1 cellular context compared by ENCODE assay signal in genomic region chr2:102005989-102006885, GRCh38.
A peak's percentile ranks its signal among the peaks of the same experiment; 100 is the strongest.
TF ChIP-seq lines count a peak whose summit lies in the region.

No MANE protein-coding gene starts in this region.

TF ChIP-seq in HepG2, 621 proteins besides CTCF, POLR2A, EP300 and RAD21 (continued from another document and continues in another):
- no peak for TF ChIP-seq AHDC1 (CRISPR knock-in tag; IDR thresholded peaks at IDR 0.05; ENCODE audit: borderline replicate concordance)
- no peak for TF ChIP-seq MAF1 (CRISPR knock-in tag; IDR thresholded peaks at IDR 0.05; ENCODE audit: borderline replicate concordance)
- TF ChIP-seq ZNF589 (CRISPR knock-in tag; conservative IDR thresholded peaks at IDR 0.05) = 0 out of 2 replicates have a peak, but pooled peaks have one; percentile 31
- TF ChIP-seq AFF4 (CRISPR knock-in tag; IDR thresholded peaks at IDR 0.05) = no peak
- no peak for TF ChIP-seq HNRNPL (IDR thresholded peaks at IDR 0.05; ENCODE audit: low read depth, low read length)
- no peak for TF ChIP-seq MAFK (conservative IDR thresholded peaks at IDR 0.05 in 1 of 2, IDR thresholded peaks at IDR 0.05 in 1 of 2; ENCODE audit: low read length in 2 of 2)
- no peak for TF ChIP-seq CHCHD3 (CRISPR knock-in tag; IDR thresholded peaks at IDR 0.05)
- TF ChIP-seq ZNF326 (CRISPR knock-in tag; IDR thresholded peaks at IDR 0.05; ENCODE audit: borderline replicate concordance) = no peak
- no peak for TF ChIP-seq ZNF761 (CRISPR knock-in tag; conservative IDR thresholded peaks at IDR 0.05)
- TF ChIP-seq ZNF556 (CRISPR knock-in tag; IDR thresholded peaks at IDR 0.05; ENCODE audit: borderline replicate concordance) = no peak
- no peak for TF ChIP-seq FOXO1 (CRISPR knock-in tag; IDR thresholded peaks at IDR 0.05)
- no peak for TF ChIP-seq ZGPAT (CRISPR knock-in tag; IDR thresholded peaks at IDR 0.05)
- TF ChIP-seq ZHX1 (CRISPR knock-in tag; IDR thresholded peaks at IDR 0.05; ENCODE audit: low read depth) = no peak
- no peak for TF ChIP-seq FOXJ3 (CRISPR knock-in tag; IDR thresholded peaks at IDR 0.05; ENCODE audit: borderline replicate concordance)
- no peak for TF ChIP-seq HCFC1 (IDR thresholded peaks at IDR 0.05; ENCODE audit: low read depth, low read length)
- TF ChIP-seq FOSL1 (CRISPR knock-in tag; IDR thresholded peaks at IDR 0.05; ENCODE audit: borderline replicate concordance) = no peak
- no peak for TF ChIP-seq SKIL (CRISPR knock-in tag; IDR thresholded peaks at IDR 0.05; ENCODE audit: borderline replicate concordance)
- no peak for TF ChIP-seq PBX2 (CRISPR knock-in tag; IDR thresholded peaks at IDR 0.05)
- TF ChIP-seq ZNF616 (CRISPR knock-in tag; IDR thresholded peaks at IDR 0.05; ENCODE audit: low read depth) = no peak
- no peak for TF ChIP-seq THAP9 (CRISPR knock-in tag; IDR thresholded peaks at IDR 0.05; ENCODE audit: borderline replicate concordance)
- TF ChIP-seq ZNF331 (CRISPR knock-in tag; IDR thresholded peaks at IDR 0.05) = no peak
- no peak for TF ChIP-seq KLF6 (CRISPR knock-in tag; IDR thresholded peaks at IDR 0.05)
- no peak for TF ChIP-seq CAMTA2 (CRISPR knock-in tag; IDR thresholded peaks at IDR 0.05; ENCODE audit: borderline replicate concordance)
- no peak for TF ChIP-seq NPAS2 (CRISPR knock-in tag; IDR thresholded peaks at IDR 0.05; ENCODE audit: borderline replicate concordance)
- TF ChIP-seq RAD51 (IDR thresholded peaks at IDR 0.05; ENCODE audit: borderline replicate concordance) = no peak
- TF ChIP-seq ZBTB37 (CRISPR knock-in tag; IDR thresholded peaks at IDR 0.05) = no peak
- no peak for TF ChIP-seq NR2F2 (IDR thresholded peaks at IDR 0.05; ENCODE audit: borderline replicate concordance, low read depth)
- TF ChIP-seq DRAP1 (CRISPR knock-in tag; IDR thresholded peaks at IDR 0.05) = no peak
- no peak for TF ChIP-seq ATF7-NPFF (CRISPR knock-in tag; IDR thresholded peaks at IDR 0.05; ENCODE audit: low read depth)
- no peak for TF ChIP-seq ZSCAN12 (CRISPR knock-in tag; IDR thresholded peaks at IDR 0.05)
- no peak for TF ChIP-seq ZNF572 (CRISPR knock-in tag; IDR thresholded peaks at IDR 0.05)
- TF ChIP-seq ZBTB43 (CRISPR knock-in tag; conservative IDR thresholded peaks at IDR 0.05) = no peak
